8 cellular contexts compared by ENCODE assay signal in the genomic region with DNA sequence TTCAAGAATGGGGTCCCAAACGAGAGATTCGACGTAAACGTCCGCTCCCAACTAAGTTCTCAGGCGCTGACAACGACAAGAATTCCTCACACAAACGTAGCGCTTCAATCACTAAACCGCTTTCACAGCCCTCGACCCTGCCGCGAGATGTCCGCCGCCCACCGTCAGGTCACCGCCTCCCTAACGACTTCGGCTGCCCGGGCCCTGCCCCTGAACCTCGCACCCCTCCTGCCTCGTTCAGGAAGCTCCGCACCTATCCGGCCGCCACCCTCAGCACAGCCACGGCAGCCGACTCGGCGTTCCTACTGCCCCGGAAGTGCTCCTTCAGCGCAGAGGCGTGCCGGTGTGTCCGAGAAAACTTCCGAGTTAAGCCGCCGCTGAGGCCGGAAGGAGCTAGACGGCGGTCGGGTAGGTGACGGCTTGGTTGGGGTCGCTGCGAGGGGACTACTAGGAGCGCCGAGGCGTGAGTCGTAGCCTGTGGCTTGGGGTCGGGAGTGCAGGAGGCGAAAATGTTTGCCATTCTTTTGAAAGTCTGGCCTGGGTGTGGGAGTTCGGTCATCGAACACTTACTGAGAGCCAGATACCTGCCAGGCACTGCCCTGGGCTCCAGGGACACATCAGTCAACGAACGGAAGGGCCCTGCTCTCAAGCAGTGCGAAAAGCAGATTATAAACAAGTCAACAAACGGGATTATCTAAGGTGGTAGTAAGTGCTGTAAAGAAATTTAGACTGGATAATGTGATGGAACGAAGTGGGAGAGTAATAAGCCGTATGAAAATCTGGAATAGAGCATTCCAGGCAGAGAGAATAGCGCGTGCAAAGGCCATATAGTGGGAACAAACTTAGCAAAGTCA. TPM values are rescaled to one million over a fixed set of nuclear protein-coding genes. Genes with fewer than 3 reads are reported as not detected.
A peak's percentile ranks its signal among the peaks of the same experiment; 100 is the strongest.
DNase-seq lines count a peak whose midpoint lies in the region; TF ChIP-seq lines count a peak whose summit lies in the region.

A gene (minus strand): TSS at position 307 of the 854 bp plus-strand sequence. CDS start 3,957 bp downstream, outside the sequence.
A gene (plus strand): TSS at position 364 of the 854 bp plus-strand sequence. CDS start 10,756 bp downstream, outside the sequence.

- no peaks in the 10 kb centered on the region for H4K20me1 ChIP-seq in H9 (ENCODE audit: control insufficient read depth, insufficient read depth, insufficient read length)

- H3K14ac ChIP-seq in H9 (ENCODE audit: insufficient read depth, low read length), result no peak within 1 kb of the TSS

- H2BK20ac ChIP-seq in H9 (ENCODE audit: low read depth, low read length, poor library complexity, severe bottlenecking), result no peak within 1 kb of the TSS

- TF ChIP-seq CTCF in H9 (conservative IDR thresholded peaks at IDR 0.05), result no peak
- no peak for TF ChIP-seq CTCF in nephron progenitor cell (IDR thresholded peaks at IDR 0.05)

- H3K27ac ChIP-seq in H9 (ENCODE audit: insufficient read length, low read depth, low read length), result no peak within 1 kb of the TSS

- H3K27me3 Mint-ChIP-seq in H9 (ENCODE audit: low read depth), result no peaks in the 10 kb centered on the region
- peaks cover 5% of the 10 kb centered on the region for H3K27me3 Mint-ChIP-seq in nephron progenitor cell (ENCODE audit: low read depth, poor library complexity)
- no peaks in the 10 kb centered on the region for H3K27me3 Mint-ChIP-seq in stimulated activated naive CD8-positive, alpha-beta T cell treated with anti-CD3 and anti-CD28 coated beads, Interleukin-15, Interleukin-2, amounts not matched to agents 100 ng/mL and 50 ng/mL, for 24 hours

- WGBS in H9 (ENCODE audit: extremely low coverage, insufficient read length, low lambda C conversion rate), result no CpG with 5 or more reads among the region's 60 CpGs

- H3T11ph ChIP-seq in H9 (ENCODE audit: low read length), result no peak within 1 kb of the TSS

- no peak within 1 kb of the TSS for H4K8ac ChIP-seq in H9 (replicated peaks; ENCODE audit: insufficient read length, low read depth, low read length)

- peak within 1 kb of the TSS; percentile 89 to 97 (median 90) for H3K27ac Mint-ChIP-seq in H9
- peak within 1 kb of the TSS; percentile 91 for H3K27ac Mint-ChIP-seq in nephron progenitor cell
- H3K27ac Mint-ChIP-seq in stimulated activated naive CD8-positive, alpha-beta T cell treated with anti-CD3 and anti-CD28 coated beads, Interleukin-15, Interleukin-2, amounts not matched to agents 100 ng/mL and 50 ng/mL, for 24 hours, result peak within 1 kb of the TSS; percentile 94

- H3K4me1 Mint-ChIP-seq in H9, result peaks cover 9 to 16% of the 10 kb centered on the region in 2 experiments
- peaks cover 26% of the 10 kb centered on the region for H3K4me1 Mint-ChIP-seq in nephron progenitor cell
- H3K4me1 Mint-ChIP-seq in stimulated activated naive CD8-positive, alpha-beta T cell treated with anti-CD3 and anti-CD28 coated beads, Interleukin-15, Interleukin-2, amounts not matched to agents 100 ng/mL and 50 ng/mL, for 24 hours (ENCODE audit: low read depth), result peaks cover 73% of the 10 kb centered on the region

- peak within 1 kb of the TSS; percentile 65 for H3K9ac ChIP-seq in H9 (ENCODE audit: extremely low read depth, insufficient read length, low read length)

- H3K23me2 ChIP-seq in H9 (ENCODE audit: insufficient read length, low read depth, low read length, poor library complexity, severe bottlenecking), result peaks cover 9% of the 10 kb centered on the region

- no peak within 1 kb of the TSS for H2BK12ac ChIP-seq in H9 (ENCODE audit: insufficient read length, low read depth, low read length)

- no peaks in the 10 kb centered on the region for H3K9me3 ChIP-seq in H9 (ENCODE audit: control insufficient read depth, low read depth, low read length)

- H3K79me1 ChIP-seq in H9 (ENCODE audit: insufficient read depth, low read depth, low read length, poor library complexity, severe bottlenecking), result no peaks in the 10 kb centered on the region

- H3K9me3 Mint-ChIP-seq in H9 (no peaks in the 10 kb centered on the region), nephron progenitor cell (no peaks in the 10 kb centered on the region)
- H3K9me3 Mint-ChIP-seq in stimulated activated naive CD8-positive, alpha-beta T cell treated with anti-CD3 and anti-CD28 coated beads, Interleukin-15, Interleukin-2, amounts not matched to agents 100 ng/mL and 50 ng/mL, for 24 hours, result no peaks in the 10 kb centered on the region

- H3K56ac ChIP-seq in H9 (ENCODE audit: insufficient read length, low read depth, low read length), result no peak within 1 kb of the TSS

- no peak within 1 kb of the TSS for H2BK15ac ChIP-seq in H9 (ENCODE audit: low read depth, low read length)

- DNase-seq in G401 (ENCODE audit: low spot score) (peak; percentile 88), H9 (peak; percentile 95), M059J (ENCODE audit: low read depth) (peak; percentile 88), SHP77 treated with DMSO at 0.1 percent for 48 hours (lab: John Stamatoyannopoulos, UW) (peak; percentile 66), fibroblast of the conjunctiva (ENCODE audit: low read depth) (peak; percentile 53), nephron progenitor cell (peak; percentile 85)
- peak; percentile 96 for DNase-seq in activated effector memory CD4-positive, alpha-beta T cell treated with anti-CD3 and anti-CD28 coated beads, Interleukin-2, amount 50 U/mL, for 16 hours

- peak within 1 kb of the TSS; percentile 2 for H3K18ac ChIP-seq in H9 (ENCODE audit: insufficient read length, low read depth, low read length)

- H3K36me3 Mint-ChIP-seq in H9 (ENCODE audit: insufficient read depth in 1 of 3, low read depth in 3 of 3) (no peaks in the 10 kb centered on the region), nephron progenitor cell (ENCODE audit: low read depth) (no peaks in the 10 kb centered on the region)
- peaks cover 13% of the 10 kb centered on the region for H3K36me3 Mint-ChIP-seq in stimulated activated naive CD8-positive, alpha-beta T cell treated with anti-CD3 and anti-CD28 coated beads, Interleukin-15, Interleukin-2, amounts not matched to agents 100 ng/mL and 50 ng/mL, for 24 hours (ENCODE audit: low read depth)

- H3K4me1 ChIP-seq in H9 (ENCODE audit: insufficient read depth, low read length), result no peaks in the 10 kb centered on the region

- no peak within 1 kb of the TSS for H4K5ac ChIP-seq in H9 (ENCODE audit: insufficient read length, low read depth, low read length)

- no peak within 1 kb of the TSS for H2BK120ac ChIP-seq in H9 (ENCODE audit: low read depth, low read length, poor library complexity, severe bottlenecking)

- H2AFZ ChIP-seq in H9 (ENCODE audit: low read length), result peak within 1 kb of the TSS; percentile 48

- in situ Hi-C loops in G401 (cut with HindIII; ENCODE audit: low sequenced_read_pairs), result no loop called here

- no peak within 1 kb of the TSS for H2BK5ac ChIP-seq in H9 (ENCODE audit: insufficient read length, low read length)

- H3K4me2 ChIP-seq in H9 (ENCODE audit: insufficient read depth, insufficient read length, low read length), result peak within 1 kb of the TSS; percentile 96

- no peaks in the 10 kb centered on the region; the same call in 1 of the 2 replicates for H3K79me2 ChIP-seq in H9 (ENCODE audit: insufficient read depth, low read length)

- H3K23ac ChIP-seq in H9 (ENCODE audit: insufficient read length, low read depth, low read length), result no peak within 1 kb of the TSS

- no peaks in the 10 kb centered on the region for H3K27me3 ChIP-seq in H9 (ENCODE audit: insufficient read depth, low read length)

- no peak within 1 kb of the TSS for H4K91ac ChIP-seq in H9 (ENCODE audit: insufficient read length, low read depth, low read length)

- H2AK5ac ChIP-seq in H9 (ENCODE audit: insufficient read length, low read length), result no peak within 1 kb of the TSS

- H3K4me3 Mint-ChIP-seq in H9 (peak within 1 kb of the TSS; percentile 95 to 99), nephron progenitor cell (peak within 1 kb of the TSS; percentile 97)
- peak within 1 kb of the TSS; percentile 95 for H3K4me3 Mint-ChIP-seq in stimulated activated naive CD8-positive, alpha-beta T cell treated with anti-CD3 and anti-CD28 coated beads, Interleukin-15, Interleukin-2, amounts not matched to agents 100 ng/mL and 50 ng/mL, for 24 hours

- no peak within 1 kb of the TSS for H3K4ac ChIP-seq in H9 (ENCODE audit: low read depth, low read length)

RNA-seq across cellular contexts. Expression of the first gene that starts in this region (rescaled TPM):
- 25.0 and 27.0 TPM in 2 replicates for total RNA-seq in G401 (2014; rRNA removed; shearing (Covaris generic))
- total RNA-seq in H9 (2021), result 11.4 and 12.8 TPM in 2 replicates
- 13.5 and 23.0 TPM in 2 replicates for total RNA-seq in M059J (2014; rRNA removed; shearing (Covaris generic))

RNA-seq across cellular contexts. Expression of the second gene that starts in this region (rescaled TPM):
- 18.2 and 21.3 TPM in 2 replicates for total RNA-seq in G401 (2014; rRNA removed; shearing (Covaris generic))
- total RNA-seq in H9 (2021), result 22.9 and 24.5 TPM in 2 replicates
- total RNA-seq in M059J (2014; rRNA removed; shearing (Covaris generic)), result 47.9 and 75.6 TPM in 2 replicates
